Comparison of ENCODE assay signal across 8 cellular contexts in the genomic region with DNA sequence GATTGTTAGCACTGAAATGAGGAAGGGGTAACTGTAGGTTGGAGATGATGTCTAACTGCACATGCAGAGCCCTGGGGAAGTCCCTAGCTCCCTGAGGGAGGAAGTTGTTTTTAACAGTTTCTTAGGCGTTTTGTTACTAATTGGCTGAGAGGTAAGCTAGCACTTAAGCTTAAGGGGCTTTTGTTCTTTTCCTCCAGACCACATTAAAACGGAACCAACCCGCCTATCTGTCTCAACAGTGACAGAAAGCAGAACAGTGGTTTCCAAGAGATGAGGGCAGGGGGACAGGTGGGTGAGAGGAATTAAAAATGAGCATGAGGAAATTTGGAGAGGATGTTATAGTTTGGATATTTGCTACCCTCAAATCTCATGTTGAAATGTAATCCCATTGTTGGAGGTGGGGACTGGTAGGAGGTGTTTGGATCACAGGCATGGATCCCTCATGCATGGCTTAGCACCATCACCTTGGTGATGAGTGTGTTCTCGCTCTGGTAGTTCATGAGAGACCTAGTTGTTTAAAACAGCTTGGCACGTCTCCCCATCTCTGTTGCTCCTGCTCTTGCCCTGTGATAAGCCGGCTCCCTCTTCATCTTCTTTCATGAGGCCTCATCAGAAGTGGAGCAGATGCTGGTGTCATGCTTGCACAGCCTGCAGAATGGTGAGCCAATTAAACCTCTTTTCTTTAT. TPM values are rescaled to one million over a fixed set of nuclear protein-coding genes. Genes with fewer than 3 reads are reported as not detected.
DNase-seq lines count a peak whose midpoint lies in the region; ATAC-seq, FAIRE-seq and TF ChIP-seq lines count a peak whose summit lies in the region.

No MANE protein-coding gene starts in this region.

- no peaks in the 10 kb centered on the region for H3K9me3 Mint-ChIP-seq in T-cell

- H3K36me3 Mint-ChIP-seq in T-cell = peaks cover 2% of the 10 kb centered on the region

- ATAC-seq in GM19468 (IDR thresholded peaks at IDR 0.05; ENCODE audit: extremely low read depth, unreplicated experiment) (peak; percentile 97), HG03571 (IDR thresholded peaks at IDR 0.05; ENCODE audit: unreplicated experiment) (peak; percentile 89), T-cell (replicated peaks in 1 of 4) (peak; percentile 92 to 94 (median 94))

- H3K27ac Mint-ChIP-seq in T-cell = peak overlapping the region; percentile 96 to 97

- H3K27me3 ChIP-seq in bronchial epithelial cell (ENCODE audit: control insufficient read depth, insufficient read depth, low read length) = no peaks in the 10 kb centered on the region

- no peak for TF ChIP-seq CTCF in bronchial epithelial cell (IDR thresholded peaks at IDR 0.05; ENCODE audit: insufficient read depth, low read length, severe bottlenecking)

- peak; percentile 62 for FAIRE-seq in bronchial epithelial cell (lab: Jason Lieb, UNC)

- H3K4me3 ChIP-seq in bronchial epithelial cell (ENCODE audit: low read depth, low read length) = no peak overlapping the region

- DNase-seq in DMS79 treated with DMSO at 0.1 percent for 48 hours (lab: John Stamatoyannopoulos, UW) = peak; percentile 68
- peak; percentile 18 to 85 (median 61) for DNase-seq in T-cell
- DNase-seq in bronchial epithelial cell (ENCODE audit: low read depth) = no peak
- peak; percentile 14 for DNase-seq in stimulated activated CD8-positive, alpha-beta memory T cell treated with anti-CD3 and anti-CD28 coated beads, Interleukin-12 subunit alpha, Interleukin-12 subunit beta, amount 100 ng/mL, for 4 hours (ENCODE audit: low read depth)
- DNase-seq in NCI-H2227 treated with DMSO at 0.1 percent for 48 hours (lab: John Stamatoyannopoulos, UW) = no peak
- DNase-seq in COR-L47 (lab: John Stamatoyannopoulos, UW) = no peak

- CTCF ChIA-PET in T-cell (lab: Charles Lee) = interaction anchor here in 1 of 2 donors (0.6 to 1.4 kb wide), 14 partner anchors 11 to 579 kb away, joined by 3 to 7 read pairs (median 4); partner anchors contain the start of gene HINT1

- no peaks in the 10 kb centered on the region for H3K27me3 Mint-ChIP-seq in T-cell

- peak overlapping the region; percentile 61 to 75 (median 68) for H3K4me3 Mint-ChIP-seq in T-cell

- H3K36me3 ChIP-seq in bronchial epithelial cell (ENCODE audit: control insufficient read depth, insufficient read depth, low read length) = no peaks in the 10 kb centered on the region

- peaks cover 48 to 65% (median 52%) of the 10 kb centered on the region in 3 donors for H3K4me1 Mint-ChIP-seq in T-cell

- POLR2A ChIA-PET in T-cell (lab: Charles Lee) = interaction anchor here (0.6 to 1.7 kb wide), 16 partner anchors 11 to 172 kb away, joined by 3 to 11 read pairs (median 4); partner anchors contain the start of gene CDC42SE2 (in 1 of the 2)

RNA-seq across cellular contexts. Expression of gene LYRM7, which starts 38.9 kb away (rescaled TPM):
- total RNA-seq in T-cell (10 to 100 TPM in 3 of 5 donors, 1 to 10 TPM in 2; 7.5 to 17.0 (median 12.9) TPM), bronchial epithelial cell (6.6 and 8.1 TPM in 2 replicates)

RNA-seq across cellular contexts. Expression of gene HINT1, which starts 44.6 kb away (rescaled TPM):
- total RNA-seq in T-cell (100 to 1,000 TPM; 204 to 240 (median 238) TPM), bronchial epithelial cell (344 and 399 TPM in 2 replicates)

RNA-seq across cellular contexts. Expression of gene CDC42SE2, which starts 54.2 kb away (rescaled TPM):
- total RNA-seq in T-cell (100 to 1,000 TPM; 229 to 259 (median 238) TPM), bronchial epithelial cell (51.6 and 73.2 TPM in 2 replicates)

Comparison
In these comparisons a context has a peak if more than half of its experiments do, and no peak if none do; other contexts are left out.
1. DNase-seq: peak in DMS79 treated with DMSO at 0.1 percent for 48 hours (single experiment), T-cell (34 of 34) and stimulated activated CD8-positive, alpha-beta memory T cell treated with anti-CD3 and anti-CD28 coated beads, Interleukin-12 subunit alpha, Interleukin-12 subunit beta, amount 100 ng/mL, for 4 hours (single experiment); none in bronchial epithelial cell (single experiment), NCI-H2227 treated with DMSO at 0.1 percent for 48 hours (single experiment) and COR-L47 (single experiment).
2. Peak in every context shown above with its lines, with median percentiles within 50 percentile points of each other: ATAC-seq.